2 cellular contexts compared by ENCODE assay signal in genomic region chr6:81751388-81752083, GRCh38.
TF ChIP-seq lines count a peak whose summit lies in the region.

No MANE protein-coding gene starts in this region.

TF ChIP-seq in Ishikawa, 13 proteins besides CTCF, POLR2A, EP300 and RAD21 (continued from another document):
- TF ChIP-seq USF1 (IDR thresholded peaks at IDR 0.05) = no peak

TF ChIP-seq in H1, 55 proteins besides CTCF, POLR2A, EP300 and RAD21 (continued from another document):
- TF ChIP-seq PHF8 (conservative IDR thresholded peaks at IDR 0.05; ENCODE audit: low read depth, low read length) (peak; percentile 41; the same call in 1 of the 2 replicates), FOSL1 (IDR thresholded peaks at IDR 0.05; ENCODE audit: insufficient read depth, low read depth, low read length) (no peak), ASH2L (IDR thresholded peaks at IDR 0.05; ENCODE audit: low read length) (peak; percentile 66), POLR2AphosphoS5 (IDR thresholded peaks at IDR 0.05; ENCODE audit: low read depth, low read length) (no peak), SAP30 (IDR thresholded peaks at IDR 0.05; ENCODE audit: insufficient read depth, insufficient replicate concordance, low read length) (no peak), SIX5 (IDR thresholded peaks at IDR 0.05; ENCODE audit: low read depth, low read length) (no peak), SIN3A (conservative IDR thresholded peaks at IDR 0.05 in 1 of 2, IDR thresholded peaks at IDR 0.05 in 1 of 2; ENCODE audit: low read depth in 1 of 2, low read length in 2 of 2) (0 out of 4 replicates have a peak, but pooled peaks of 1 of the 2 experiments have one; percentile 2), TAF1 (IDR thresholded peaks at IDR 0.05; ENCODE audit: low read depth, low read length) (no peak), SUZ12 (IDR thresholded peaks at IDR 0.05; ENCODE audit: low read length) (peak; percentile 39; the same call in 1 of the 2 replicates), CBX8 (IDR thresholded peaks at IDR 0.05; ENCODE audit: borderline replicate concordance, low read depth, low read length) (no peak), TAF7 (optimal IDR thresholded peaks at IDR 0.05; ENCODE audit: borderline replicate concordance, low read depth, low read length) (no peak), EZH2 (IDR thresholded peaks at IDR 0.05; ENCODE audit: low read depth, low read length, severe bottlenecking) (peak; percentile 56), RNF2 (IDR thresholded peaks at IDR 0.05; ENCODE audit: borderline replicate concordance, low read depth, low read length, missing control alignments, poor library complexity, severe bottlenecking) (no peak), KDM4A (IDR thresholded peaks at IDR 0.05; ENCODE audit: low read depth, low read length, severe bottlenecking) (peak; percentile 93), ATF3 (IDR thresholded peaks at IDR 0.05; ENCODE audit: insufficient read depth, low read depth, low read length) (no peak), BCL11A (IDR thresholded peaks at IDR 0.05; ENCODE audit: low read depth in 2 of 2, low read length in 2 of 2) (no peak), JUND (IDR thresholded peaks at IDR 0.05; ENCODE audit: low read length) (no peak), RBBP5 (IDR thresholded peaks at IDR 0.05; ENCODE audit: borderline replicate concordance, low read depth, low read length) (peak; percentile 34; the same call in 1 of the 2 replicates), USF2 (IDR thresholded peaks at IDR 0.05; ENCODE audit: low read length) (no peak), E2F6 (IDR thresholded peaks at IDR 0.05) (peak; percentile 24; the same call in 1 of the 2 replicates), CEBPB (IDR thresholded peaks at IDR 0.05; ENCODE audit: low read depth, low read length) (peak; percentile 86)
TF ChIP-seq in H1: peak in this region for 9.
